In genomic region chr5:67246108-67246507, GRCh38 we compare ENCODE assay signal across 8 cellular contexts. TPM values are rescaled to one million over a fixed set of nuclear protein-coding genes. Genes with fewer than 3 reads are reported as not detected.
DNase-seq lines count a peak whose midpoint lies in the region; ATAC-seq, FAIRE-seq and TF ChIP-seq lines count a peak whose summit lies in the region.

No MANE protein-coding gene starts in this region.

- ATAC-seq in A549 (peak; percentile 54 to 72; a peak in 4 of 6 replicates), pancreas (peak; percentile 56 to 81 (median 80)), HG03175 (IDR thresholded peaks at IDR 0.05; ENCODE audit: unreplicated experiment) (no peak)

- H3K27ac ChIP-seq in A549 (peak overlapping the region in 1 of 2 experiments; percentile 18; a peak in 1 of 6 replicates), WERI-Rb-1 (no peak overlapping the region), pancreas (no peak overlapping the region)

- no peaks in the 10 kb centered on the region for H3K27me3 Mint-ChIP-seq in T-helper 2 cell treated with Interferon-gamma antibody and Interleukin-4, amounts not matched to agents 5 μg/mL and 100 μg/mL, for 36 hours (ENCODE audit: low read depth)

- CTCF ChIA-PET in A549 (lab: Yijun Ruan, JAX), result interaction anchor here (0.6 to 3.2 kb wide), 38 partner anchors 9 to 1092 kb away, joined by 3 to 35 read pairs (median 3); no protein-coding TSS in a partner anchor

- H3K4me3 Mint-ChIP-seq in T-helper 2 cell treated with Interferon-gamma antibody and Interleukin-4, amounts not matched to agents 5 μg/mL and 100 μg/mL, for 36 hours, result no peak overlapping the region

- TF ChIP-seq RAD21 in A549 (conservative IDR thresholded peaks at IDR 0.05 in 1 of 2, IDR thresholded peaks at IDR 0.05 in 1 of 2), result peak; percentile 82 to 91

- no peaks in the 10 kb centered on the region for H3K27me3 ChIP-seq in WERI-Rb-1 (ENCODE audit: insufficient read depth, low read depth, severe bottlenecking)
- H3K27me3 ChIP-seq in pancreas, result no peaks in the 10 kb centered on the region

- no peak for TF ChIP-seq EP300 in A549 (IDR thresholded peaks at IDR 0.05)

- H3K27ac Mint-ChIP-seq in T-helper 2 cell treated with Interferon-gamma antibody and Interleukin-4, amounts not matched to agents 5 μg/mL and 100 μg/mL, for 36 hours, result no peak overlapping the region

- no peaks in the 10 kb centered on the region for H3K36me3 ChIP-seq in WERI-Rb-1
- H3K36me3 ChIP-seq in pancreas, result no peaks in the 10 kb centered on the region

- peak; percentile 5 to 71 for DNase-seq in A549 (ENCODE audit: low read depth in 1 of 2, low spot score in 1 of 2)
- DNase-seq in GM12865 (ENCODE audit: low read depth), result peak; percentile 77
- peak; percentile 63 for DNase-seq in NCI-H2029 (lab: John Stamatoyannopoulos, UW)
- peak; percentile 16 for DNase-seq in WERI-Rb-1
- peak; percentile 27 for DNase-seq in germinal center (ENCODE audit: low spot score)
- no peak for DNase-seq in pancreas
- no peak for DNase-seq in T-helper 2 cell treated with Interferon-gamma antibody and Interleukin-4, amounts not matched to agents 5 μg/mL and 100 μg/mL, for 36 hours (ENCODE audit: low spot score)

- H3K9me3 Mint-ChIP-seq in T-helper 2 cell treated with Interferon-gamma antibody and Interleukin-4, amounts not matched to agents 5 μg/mL and 100 μg/mL, for 36 hours, result peaks cover 4% of the 10 kb centered on the region

- H3K4me3 ChIP-seq in A549 (no peak overlapping the region), GM12865 (ENCODE audit: low read depth, low read length) (no peak overlapping the region), WERI-Rb-1 (ENCODE audit: low read depth, low read length) (no peak overlapping the region), pancreas (no peak overlapping the region)

- H3K36me3 Mint-ChIP-seq in T-helper 2 cell treated with Interferon-gamma antibody and Interleukin-4, amounts not matched to agents 5 μg/mL and 100 μg/mL, for 36 hours (ENCODE audit: low read depth), result no peaks in the 10 kb centered on the region

- H3K9me3 ChIP-seq in A549 (no peaks in the 10 kb centered on the region), WERI-Rb-1 (ENCODE audit: severe bottlenecking) (no peaks in the 10 kb centered on the region), pancreas (no peaks in the 10 kb centered on the region)

- H3K4me2 ChIP-seq in A549, result no peak overlapping the region

- no peak for TF ChIP-seq POLR2A in A549 (IDR thresholded peaks at IDR 0.05; ENCODE audit: low read length)

- TF ChIP-seq CTCF in A549 (IDR thresholded peaks at IDR 0.05) (peak; percentile 88), GM12865 (IDR thresholded peaks at IDR 0.05; ENCODE audit: insufficient read depth, low read depth, low read length, missing control alignments) (peak; percentile 44), WERI-Rb-1 (IDR thresholded peaks at IDR 0.05; ENCODE audit: low read depth, low read length) (0 out of 2 replicates have a peak, but pooled peaks have one; percentile 32), pancreas (IDR thresholded peaks at IDR 0.05) (peak; percentile 48 to 70 (median 56))

- 1% methylated on average over 2 of the region's 2 CpGs for WGBS in A549 (ENCODE audit: missing lambda C conversion rate)
- 0% methylated on average over 2 of the region's 2 CpGs for WGBS in pancreas, 2 donors

- intact Hi-C loops in pancreas (cut with DNase I), result loop anchor here in 1 of 3 donors (10.0 kb wide), 1 partner anchor 1009 kb away; no protein-coding TSS in a partner anchor

- POLR2A ChIA-PET in A549 (lab: Yijun Ruan, JAX), result interaction anchor here (0.6 kb wide), 1 partner anchor 180 kb away, joined by 5 read pairs; no protein-coding TSS in a partner anchor

- FAIRE-seq in A549 (lab: Jason Lieb, UNC) (no peak), pancreas (lab: Jason Lieb, UNC) (peak; percentile 96)

- H3K4me1 ChIP-seq in A549 (no peaks in the 10 kb centered on the region), pancreas (peaks cover 0 to 8% (median 0%) of the 10 kb centered on the region in 3 donors)

- H3K4me1 Mint-ChIP-seq in T-helper 2 cell treated with Interferon-gamma antibody and Interleukin-4, amounts not matched to agents 5 μg/mL and 100 μg/mL, for 36 hours (ENCODE audit: low read depth), result peaks cover 17% of the 10 kb centered on the region

TF ChIP-seq in A549, 52 proteins besides CTCF, POLR2A, EP300 and RAD21:
- TF ChIP-seq SMC3 (IDR thresholded peaks at IDR 0.05), result peak; percentile 93
- no peak for TF ChIP-seq RNF2 (IDR thresholded peaks at IDR 0.05; ENCODE audit: borderline replicate concordance, low read depth)

RNA-seq across cellular contexts. Expression of gene CD180, which starts 49.5 kb away (rescaled TPM):
- not detected in 2 replicates for polyA plus RNA-seq in A549 (2011; rRNA removed)
- polyA plus RNA-seq in A549 (2012; cell fraction: cytosol; rRNA removed), result not detected in 2 replicates
- not detected in 2 replicates for polyA plus RNA-seq in A549 (2012; cell fraction: nucleus; rRNA removed)
- polyA plus RNA-seq in A549 (2017; fragmentation: RNase III; extraction: RNeasy Plus Mini Kit Qiagen cat#74134 plus additional on column Dnase treatment), result 0.01 TPM in 1 of 3 replicates, not detected in the others
- polyA minus RNA-seq in A549 (2011; rRNA and poly(A)+ RNA removed), result not detected in 2 replicates
- total RNA-seq in pancreas, result 1 to 10 TPM in 2 of 6 donors, under 1 TPM in 4; 0.04 to 2.9 (median 0.27) TPM
- polyA plus RNA-seq in pancreas, result under 1 TPM; 0.05 to 0.08 TPM

Comparison
In these comparisons a context has a peak if more than half of its experiments do, and no peak if none do; other contexts are left out.
1. DNase-seq: peak in A549 (2 of 2), GM12865 (single experiment), NCI-H2029 (single experiment), WERI-Rb-1 (single experiment) and germinal center (single experiment); none in pancreas (0 of 6) and T-helper 2 cell treated with Interferon-gamma antibody and Interleukin-4, amounts not matched to agents 5 μg/mL and 100 μg/mL, for 36 hours (single experiment).
2. CTCF ChIP-seq: peak in every context shown above with its lines; median percentile 88 in A549; 56 in pancreas; 44 in GM12865; 32 in WERI-Rb-1.